In the genomic region with DNA sequence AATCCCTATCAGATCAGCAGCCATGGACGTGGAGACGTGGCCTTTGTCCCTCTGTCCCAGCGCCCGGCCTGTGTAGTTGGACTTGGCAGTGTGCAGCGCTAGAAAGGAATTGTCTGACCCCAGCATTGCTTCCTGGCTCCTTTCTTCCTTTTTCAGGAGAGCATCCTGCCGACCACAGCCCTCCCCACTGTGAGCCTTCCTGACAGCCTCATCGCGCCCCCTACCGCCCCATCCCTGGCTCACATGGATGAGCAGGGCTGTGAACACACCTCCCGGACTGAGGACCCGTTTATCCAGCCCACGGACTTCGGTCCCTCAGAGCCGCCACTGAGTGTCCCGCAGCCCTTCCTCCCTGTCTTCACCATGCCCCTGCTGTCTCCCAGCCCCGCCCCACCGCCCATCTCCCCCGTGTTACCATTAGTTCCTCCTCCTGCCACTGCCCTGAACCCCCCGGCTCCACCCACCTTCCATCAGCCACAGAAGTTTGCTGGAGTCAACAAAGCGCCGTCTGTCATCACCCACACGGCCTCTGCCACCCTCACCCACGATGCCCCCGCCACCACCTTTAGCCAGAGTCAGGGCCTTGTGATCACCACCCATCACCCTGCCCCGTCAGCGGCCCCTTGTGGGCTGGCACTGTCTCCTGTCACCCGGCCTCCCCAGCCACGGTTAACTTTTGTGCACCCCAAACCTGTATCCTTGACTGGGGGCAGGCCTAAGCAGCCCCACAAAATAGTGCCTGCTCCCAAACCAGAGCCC, we compare ENCODE assay signal across 28 cellular contexts. TPM values are rescaled to one million over a fixed set of nuclear protein-coding genes. Genes with fewer than 3 reads are reported as not detected.
DNase-seq lines count a peak whose midpoint lies in the region; ATAC-seq, FAIRE-seq and TF ChIP-seq lines count a peak whose summit lies in the region.
"Had no signal": no experiment of that assay in that cellular context is flagged by ENCODE, and none has a peak within 500 bp of the region (broad histone marks: within the 10 kb centered on the region; RNA-seq: fewer than 3 reads in every experiment).

No MANE protein-coding gene starts in this region.

- no peaks in the 10 kb centered on the region for H3K9me3 Mint-ChIP-seq in stimulated activated naive B cell treated with anti-CD40 and anti-IgM and Interleukin-4, amounts not matched to agents 10 μg/mL and 1 μg/mL and 100 μg/mL, for 72 hours
- H3K9me3 Mint-ChIP-seq in CD8-positive, alpha-beta T cell: no peaks in the 10 kb centered on the region
- H3K9me3 Mint-ChIP-seq: activated naive CD4-positive, alpha-beta T cell treated with anti-CD3 and anti-CD28 coated beads, Interleukin-2, amount 10 ng/mL, durations not matched to agents 7 days and 5 days had no signal

- H3K4me3 Mint-ChIP-seq in stimulated activated naive B cell treated with anti-CD40 and anti-IgM and Interleukin-4, amounts not matched to agents 10 μg/mL and 1 μg/mL and 100 μg/mL, for 72 hours: no peak overlapping the region
- no peak overlapping the region for H3K4me3 Mint-ChIP-seq in CD8-positive, alpha-beta T cell
- H3K4me3 Mint-ChIP-seq: activated naive CD4-positive, alpha-beta T cell treated with anti-CD3 and anti-CD28 coated beads, Interleukin-2, amount 10 ng/mL, durations not matched to agents 7 days and 5 days had no signal

- POLR2A ChIA-PET in CD8-positive, alpha-beta T cell (lab: Charles Lee): no interaction called here

- TF ChIP-seq CTCF in liver (IDR thresholded peaks at IDR 0.05; ENCODE audit: low read depth, low read length, missing input control): no peak
- no peak for TF ChIP-seq CTCF in CD8-positive, alpha-beta T cell (IDR thresholded peaks at IDR 0.05)

- no peaks in the 10 kb centered on the region for H3K9me3 ChIP-seq in liver (ENCODE audit: control insufficient read depth in 4 of 4, low read length in 3 of 4)
- no peaks in the 10 kb centered on the region for H3K9me3 ChIP-seq in CD8-positive, alpha-beta T cell (ENCODE audit: low read length)
- H3K9me3 ChIP-seq: Caco-2, HAP-1, SK-N-SH, suprapubic skin had no signal

- intact Hi-C loops in left ventricle myocardium superior (cut with micrococcal nuclease) (no loop called here), cardiac septum (cut with DNase I) (no loop called here)
- intact Hi-C loops in CD8-positive, alpha-beta T cell (cut with DNase I, micrococcal nuclease): no loop called here

- no peak for FAIRE-seq in GM19239 (lab: Jason Lieb, UNC)
- FAIRE-seq: GM12878, small intestine had no signal

- H3K4me1 Mint-ChIP-seq in stimulated activated naive B cell treated with anti-CD40 and anti-IgM and Interleukin-4, amounts not matched to agents 10 μg/mL and 1 μg/mL and 100 μg/mL, for 72 hours: peaks cover 0 to 1% of the 10 kb centered on the region in 2 donors
- no peaks in the 10 kb centered on the region for H3K4me1 Mint-ChIP-seq in CD8-positive, alpha-beta T cell (ENCODE audit: low read depth)
- H3K4me1 Mint-ChIP-seq: activated naive CD4-positive, alpha-beta T cell treated with anti-CD3 and anti-CD28 coated beads, Interleukin-2, amount 10 ng/mL, durations not matched to agents 7 days and 5 days had no signal

- H3K4me3 ChIP-seq in liver (ENCODE audit: low read depth in 1 of 3, low read length in 3 of 3): no peak overlapping the region
- H3K4me3 ChIP-seq in CD8-positive, alpha-beta T cell (ENCODE audit: low read depth, low read length): no peak overlapping the region
- H3K4me3 ChIP-seq: GM12878, HAP-1, suprapubic skin had no signal

- H3K36me3 ChIP-seq in liver (ENCODE audit: control insufficient read depth in 4 of 4, insufficient read depth in 3 of 4, low read depth in 1 of 4, low read length in 3 of 4): peaks cover 12 to 52% (median 16%) of the 10 kb centered on the region in 4 donors
- peaks cover 61% of the 10 kb centered on the region for H3K36me3 ChIP-seq in CD8-positive, alpha-beta T cell (ENCODE audit: insufficient read depth, low read length)

- H3K27ac Mint-ChIP-seq in stimulated activated naive B cell treated with anti-CD40 and anti-IgM and Interleukin-4, amounts not matched to agents 10 μg/mL and 1 μg/mL and 100 μg/mL, for 72 hours: peak overlapping the region; percentile 56
- no peak overlapping the region for H3K27ac Mint-ChIP-seq in CD8-positive, alpha-beta T cell
- H3K27ac Mint-ChIP-seq: activated naive CD4-positive, alpha-beta T cell treated with anti-CD3 and anti-CD28 coated beads, Interleukin-2, amount 10 ng/mL, durations not matched to agents 7 days and 5 days had no signal

- H3K4me1 ChIP-seq in liver (ENCODE audit: control insufficient read depth in 4 of 4, insufficient read depth in 4 of 4, low read length in 3 of 4): peaks cover 0 to 18% (median 8%) of the 10 kb centered on the region in 4 donors
- no peaks in the 10 kb centered on the region for H3K4me1 ChIP-seq in CD8-positive, alpha-beta T cell (ENCODE audit: insufficient read depth, low read length)
- H3K4me1 ChIP-seq: Caco-2, HAP-1 had no signal

- H3K36me3 Mint-ChIP-seq in stimulated activated naive B cell treated with anti-CD40 and anti-IgM and Interleukin-4, amounts not matched to agents 10 μg/mL and 1 μg/mL and 100 μg/mL, for 72 hours: peaks cover 25 to 45% of the 10 kb centered on the region in 2 donors
- H3K36me3 Mint-ChIP-seq in CD8-positive, alpha-beta T cell: peaks cover 72% of the 10 kb centered on the region

- peak in 1 of 2 donors; percentile 41 for TF ChIP-seq RAD21 in liver (IDR thresholded peaks at IDR 0.05)

- peak; percentile 9 for ATAC-seq in left ventricle myocardium superior
- no peak for ATAC-seq in stimulated activated naive B cell treated with anti-CD40 and anti-IgM and Interleukin-4, amounts not matched to agents 10 μg/mL and 1 μg/mL and 100 μg/mL, for 72 hours (replicated peaks)
- ATAC-seq in CD8-positive, alpha-beta T cell: no peak
- ATAC-seq: GM12878 had no signal

- CTCF ChIA-PET in CD8-positive, alpha-beta T cell (lab: Charles Lee): interaction anchor here (1.0 to 1.6 kb wide), 4 partner anchors 9 to 79 kb away, joined by 3 to 10 read pairs (median 6); no protein-coding TSS in a partner anchor

- no peaks in the 10 kb centered on the region for H3K27me3 Mint-ChIP-seq in stimulated activated naive B cell treated with anti-CD40 and anti-IgM and Interleukin-4, amounts not matched to agents 10 μg/mL and 1 μg/mL and 100 μg/mL, for 72 hours
- H3K27me3 Mint-ChIP-seq in CD8-positive, alpha-beta T cell (ENCODE audit: low read depth): no peaks in the 10 kb centered on the region
- H3K27me3 Mint-ChIP-seq: activated naive CD4-positive, alpha-beta T cell treated with anti-CD3 and anti-CD28 coated beads, Interleukin-2, amount 10 ng/mL, durations not matched to agents 7 days and 5 days had no signal

- H3K27ac ChIP-seq in liver (ENCODE audit: low read depth in 1 of 2, low read length in 2 of 2): no peak overlapping the region
- no peak overlapping the region for H3K27ac ChIP-seq in CD8-positive, alpha-beta T cell (ENCODE audit: low read depth, low read length)
- H3K27ac ChIP-seq: suprapubic skin had no signal

- H3K27me3 ChIP-seq in liver (ENCODE audit: control insufficient read depth in 4 of 4, insufficient read depth in 4 of 4, low read length in 3 of 4): no peaks in the 10 kb centered on the region
- H3K27me3 ChIP-seq in CD8-positive, alpha-beta T cell (ENCODE audit: insufficient read depth, low read length): no peaks in the 10 kb centered on the region
- H3K27me3 ChIP-seq: suprapubic skin had no signal

- H3K9ac ChIP-seq in liver (ENCODE audit: low read depth in 1 of 2, low read length in 2 of 2): no peak overlapping the region
- H3K9ac ChIP-seq: SK-N-SH had no signal

- DNase-seq in left ventricle myocardium superior: no peak
- DNase-seq in cardiac septum (ENCODE audit: low spot score): no peak
- DNase-seq in ecto neural progenitor cell (ENCODE audit: low spot score): peak; percentile 55
- DNase-seq in stimulated activated naive B cell treated with anti-CD40 and anti-IgM and Interleukin-4, amounts not matched to agents 10 μg/mL and 1 μg/mL and 100 μg/mL, for 72 hours: no peak
- DNase-seq in CD8-positive, alpha-beta T cell: no peak
- no peak for DNase-seq in NCI-H1694 treated with DMSO at 0.1 percent for 48 hours (lab: John Stamatoyannopoulos, UW)
- DNase-seq in GM19239 (ENCODE audit: insufficient read length, low spot score): no peak
- DNase-seq: activated CD4-positive, alpha-beta T cell treated with anti-CD3 and anti-CD28 coated beads for 4 hours; activated naive CD4-positive, alpha-beta T cell treated with anti-CD3 and anti-CD28 coated beads, Interleukin-2, amount 10 ng/mL, durations not matched to agents 7 days and 5 days; Caco-2; central memory CD4-positive, alpha-beta T cell; erythroblast; foreskin fibroblast; NCI-H1092 treated with DMSO at 0.1 percent for 48 hours; NCI-H2029; NCI-H526 treated with DMSO at 0.1 percent for 48 hours; RPMI8226; SK-N-SH; small intestine; stimulated activated CD4-positive, alpha-beta T cell treated with anti-CD3 and anti-CD28 coated beads, Interleukin-1b, Interleukin-23, amount 100 ng/mL, for 48 hours; T-helper 2 cell had no signal

- WGBS in liver: 60% methylated on average over 28 of the region's 28 CpGs

TF ChIP-seq in liver, 16 proteins besides CTCF, POLR2A, EP300 and RAD21 (continues in another document):
- TF ChIP-seq HNF4A (conservative IDR thresholded peaks at IDR 0.05) (peak; percentile 69 to 75), HNF4G (IDR thresholded peaks at IDR 0.05) (no peak), FOXA1 (IDR thresholded peaks at IDR 0.05) (no peak), FOXA2 (IDR thresholded peaks at IDR 0.05) (no peak), TAF1 (conservative IDR thresholded peaks at IDR 0.05) (no peak), EGR1 (IDR thresholded peaks at IDR 0.05; ENCODE audit: low read depth in 2 of 2) (no peak), RXRA (IDR thresholded peaks at IDR 0.05) (no peak), JUND (IDR thresholded peaks at IDR 0.05) (no peak), SP1 (IDR thresholded peaks at IDR 0.05) (peak; percentile 18)
- TF ChIP-seq, protein P1, sequence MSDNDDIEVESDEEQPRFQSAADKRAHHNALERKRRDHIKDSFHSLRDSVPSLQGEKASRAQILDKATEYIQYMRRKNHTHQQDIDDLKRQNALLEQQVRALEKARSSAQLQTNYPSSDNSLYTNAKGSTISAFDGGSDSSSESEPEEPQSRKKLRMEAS (IDR thresholded peaks at IDR 0.05): no peak

RNA-seq across cellular contexts. Expression of a gene that starts 40.6 kb away (rescaled TPM):
- total RNA-seq in left ventricle myocardium superior (not detected), cardiac septum (not detected), liver (not detected)
- not detected for polyA plus RNA-seq in liver
- not detected for total RNA-seq in CD8-positive, alpha-beta T cell
- total RNA-seq: Caco-2, GM12878, lower leg skin, suprapubic skin, ureter had no signal
- polyA plus RNA-seq: BJ, GM12878, SK-N-SH, small intestine had no signal

RNA-seq across cellular contexts. Expression of a gene that starts 49.6 kb away (rescaled TPM):
- 1.4 TPM for total RNA-seq in left ventricle myocardium superior
- 0.43 TPM for total RNA-seq in cardiac septum
- total RNA-seq in liver: under 1 TPM in 1 of 2 donors, not detected in 1; 0.67 TPM
- polyA plus RNA-seq in liver: under 1 TPM; 0.03 to 0.13 TPM
- total RNA-seq in CD8-positive, alpha-beta T cell: under 1 TPM; 0.38 to 0.39 TPM
- polyA plus RNA-seq: GM12878 had no signal

RNA-seq across cellular contexts. Expression of a gene that starts 54.8 kb away (rescaled TPM):
- total RNA-seq in left ventricle myocardium superior (30.2 TPM), cardiac septum (24.7 TPM), liver (10 to 100 TPM; 10.6 to 19.5 TPM)
- 10 to 100 TPM; 10.6 to 11.4 TPM for polyA plus RNA-seq in liver
- total RNA-seq in CD8-positive, alpha-beta T cell: 100 to 1,000 TPM; 117 to 132 TPM
